ENCODE assay signal across 42 cellular contexts in the genomic region with DNA sequence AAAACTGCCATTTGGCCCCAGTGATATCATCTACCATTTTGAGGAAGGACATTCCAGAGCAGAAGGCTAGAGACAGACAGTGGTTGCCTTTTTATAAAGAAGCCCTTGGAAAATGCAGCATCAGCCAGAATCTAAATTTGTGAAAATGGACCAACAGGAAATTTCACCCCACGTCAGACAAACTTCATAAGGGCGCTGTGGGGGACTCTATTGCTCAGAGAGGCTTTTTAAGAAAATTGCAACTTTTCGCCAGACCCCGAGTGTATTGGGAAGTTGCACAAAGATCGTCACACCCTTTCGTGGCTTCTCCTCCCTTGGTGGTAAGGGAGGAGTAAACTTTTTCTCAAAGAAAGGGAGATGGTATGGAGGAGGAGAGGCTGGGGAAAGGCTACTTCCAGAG. TPM values are rescaled to one million over a fixed set of nuclear protein-coding genes. Genes with fewer than 3 reads are reported as not detected.
"Had no signal": no experiment of that assay in that cellular context is flagged by ENCODE, and none has a peak within 500 bp of the region (broad histone marks: within the 10 kb centered on the region; RNA-seq: fewer than 3 reads in every experiment).

No MANE protein-coding gene starts in this region.

- ATAC-seq: activated CD4-positive, alpha-beta T cell treated with anti-CD3 and anti-CD28 coated beads for 36 hours; activated CD4-positive, CD25-positive, alpha-beta regulatory T cell treated with anti-CD3 and anti-CD28 coated beads, Interleukin-2, amount 50 U/mL, for 24 hours; activated CD8-positive, alpha-beta memory T cell treated with anti-CD3 and anti-CD28 coated beads, Interleukin-2, amount 10 ng/mL, durations not matched to agents 7 days and 5 days; activated CD8-positive, alpha-beta T cell treated with anti-CD3 and anti-CD28 coated beads, Interleukin-2, amount 10 ng/mL, durations not matched to agents 7 days and 5 days; activated naive CD4-positive, alpha-beta T cell treated with anti-CD3 and anti-CD28 coated beads, Interleukin-2, amount 50 U/mL, for 72 hours; activated T-cell treated with anti-CD3 and anti-CD28 coated beads, Interleukin-2, amount 50 U/mL, for 4 hours; activated T-cell treated with anti-CD3 and anti-CD28 coated beads, Interleukin-2, amount 50 U/mL, for 72 hours; activated T-helper 17 cell treated with anti-CD3 and anti-CD28 coated beads, Interleukin-2, amount 50 U/mL, for 72 hours; WTC11 had no signal

- H3K4me3 Mint-ChIP-seq: activated CD4-positive, alpha-beta memory T cell treated with anti-CD3 and anti-CD28 coated beads, Interleukin-2, amount 10 ng/mL, durations not matched to agents 7 days and 5 days; activated CD4-positive, alpha-beta T cell treated with anti-CD3 and anti-CD28 coated beads for 36 hours; activated CD4-positive, alpha-beta T cell treated with anti-CD3 and anti-CD28 coated beads, Interleukin-2, amount 10 ng/mL, durations not matched to agents 7 days and 5 days; activated CD8-positive, alpha-beta memory T cell treated with anti-CD3 and anti-CD28 coated beads, Interleukin-2, amount 10 ng/mL, durations not matched to agents 7 days and 5 days; activated CD8-positive, alpha-beta T cell treated with anti-CD3 and anti-CD28 coated beads, Interleukin-2, amount 10 ng/mL, durations not matched to agents 7 days and 5 days; activated naive CD4-positive, alpha-beta T cell treated with anti-CD3 and anti-CD28 coated beads for 36 hours; activated naive CD8-positive, alpha-beta T cell treated with anti-CD3 and anti-CD28 coated beads for 36 hours; activated T-cell treated with anti-CD3 and anti-CD28 coated beads, Interleukin-2, amount 50 U/mL, for 4 hours; activated T-cell treated with anti-CD3 and anti-CD28 coated beads, Interleukin-2, amount 50 U/mL, for 72 hours; activated T-helper 1 cell treated with anti-CD3 and anti-CD28 coated beads, Interleukin-12 subunit alpha, Interleukin-12 subunit beta, Interleukin-2, Interleukin-4 antibody, amounts not matched to agents 30 ng/mL and 10 ng/mL and 1 ng/mL, durations not matched to agents 14 hours and 24 hours and 36 hours; activated T-helper 17 cell treated with anti-CD3 and anti-CD28 coated beads, Interleukin-2, amount 50 U/mL, for 72 hours; brain; central memory CD8-positive, alpha-beta T cell; T-helper 1 cell treated with Interleukin-12 subunit alpha and Interleukin-12 subunit beta and Interleukin-4 antibody, amounts not matched to agents 30 μg/mL and 1 μg/mL, for 36 hours; T-helper 2 cell treated with Interferon-gamma antibody and Interleukin-4, amounts not matched to agents 5 μg/mL and 100 μg/mL, for 36 hours; WTC11 had no signal

- H3K27ac Mint-ChIP-seq: activated CD4-positive, alpha-beta memory T cell treated with anti-CD3 and anti-CD28 coated beads, Interleukin-2, amount 10 ng/mL, durations not matched to agents 7 days and 5 days; activated CD4-positive, alpha-beta T cell treated with anti-CD3 and anti-CD28 coated beads for 36 hours; activated CD4-positive, alpha-beta T cell treated with anti-CD3 and anti-CD28 coated beads, Interleukin-2, amount 10 ng/mL, durations not matched to agents 7 days and 5 days; activated CD8-positive, alpha-beta memory T cell treated with anti-CD3 and anti-CD28 coated beads, Interleukin-2, amount 10 ng/mL, durations not matched to agents 7 days and 5 days; activated CD8-positive, alpha-beta T cell treated with anti-CD3 and anti-CD28 coated beads, Interleukin-2, amount 10 ng/mL, durations not matched to agents 7 days and 5 days; activated naive CD4-positive, alpha-beta T cell treated with anti-CD3 and anti-CD28 coated beads for 36 hours; activated naive CD4-positive, alpha-beta T cell treated with anti-CD3 and anti-CD28 coated beads, Interleukin-2, amount 50 U/mL, for 72 hours; activated naive CD8-positive, alpha-beta T cell treated with anti-CD3 and anti-CD28 coated beads for 36 hours; activated T-cell treated with anti-CD3 and anti-CD28 coated beads, Interleukin-2, amount 50 U/mL, for 72 hours; activated T-helper 1 cell treated with anti-CD3 and anti-CD28 coated beads, Interleukin-12 subunit alpha, Interleukin-12 subunit beta, Interleukin-2, Interleukin-4 antibody, amounts not matched to agents 30 ng/mL and 10 ng/mL and 1 ng/mL, durations not matched to agents 14 hours and 24 hours and 36 hours; activated T-helper 17 cell treated with anti-CD3 and anti-CD28 coated beads, Interleukin-2, amount 50 U/mL, for 72 hours; brain; T-helper 1 cell treated with Interleukin-12 subunit alpha and Interleukin-12 subunit beta and Interleukin-4 antibody, amounts not matched to agents 30 μg/mL and 1 μg/mL, for 36 hours; T-helper 2 cell treated with Interferon-gamma antibody and Interleukin-4, amounts not matched to agents 5 μg/mL and 100 μg/mL, for 36 hours; WTC11 had no signal

- H3K36me3 Mint-ChIP-seq: activated CD8-positive, alpha-beta memory T cell treated with anti-CD3 and anti-CD28 coated beads, Interleukin-2, amount 10 ng/mL, durations not matched to agents 7 days and 5 days; activated naive CD8-positive, alpha-beta T cell treated with anti-CD3 and anti-CD28 coated beads for 36 hours; brain; WTC11 had no signal

- H3K4me3 ChIP-seq: adrenal gland, ascending aorta, cardiac muscle cell, colonic mucosa had no signal

- H3K36me3 ChIP-seq: adrenal gland, ascending aorta, cardiac muscle cell, colonic mucosa, WERI-Rb-1 had no signal

- DNase-seq: activated CD4-positive, alpha-beta memory T cell treated with anti-CD3 and anti-CD28 coated beads, Interleukin-2, amount 10 ng/mL, durations not matched to agents 7 days and 5 days; activated CD4-positive, alpha-beta T cell treated with anti-CD3 and anti-CD28 coated beads for 1 hour; activated CD4-positive, alpha-beta T cell treated with anti-CD3 and anti-CD28 coated beads for 36 hours; activated CD4-positive, alpha-beta T cell treated with anti-CD3 and anti-CD28 coated beads for 48 hours; activated CD4-positive, alpha-beta T cell treated with anti-CD3 and anti-CD28 coated beads, Interleukin-2, amount 10 ng/mL, durations not matched to agents 7 days and 5 days; activated CD4-positive, alpha-beta T cell treated with anti-CD3 and anti-CD28 coated beads, Interleukin-2, amount 50 U/mL, for 48 hours; activated CD4-positive, CD25-positive, alpha-beta regulatory T cell; activated CD8-positive, alpha-beta memory T cell treated with anti-CD3 and anti-CD28 coated beads for 24 hours; activated CD8-positive, alpha-beta memory T cell treated with anti-CD3 and anti-CD28 coated beads, Interleukin-2, amount 10 ng/mL, durations not matched to agents 7 days and 5 days; activated CD8-positive, alpha-beta T cell treated with anti-CD3 and anti-CD28 coated beads, Interleukin-2, amount 10 ng/mL, durations not matched to agents 7 days and 5 days; activated effector memory CD4-positive, alpha-beta T cell treated with anti-CD3 and anti-CD28 coated beads, Interleukin-2, amount 50 U/mL, for 16 hours; activated gamma-delta T cell treated with Interleukin-2 at 50 U/mL for 16 hours; activated naive CD4-positive, alpha-beta T cell; activated naive CD4-positive, alpha-beta T cell treated with anti-CD3 and anti-CD28 coated beads for 36 hours; activated naive CD4-positive, alpha-beta T cell treated with anti-CD3 and anti-CD28 coated beads, Interleukin-2, amount 50 U/mL, for 16 hours; activated naive CD8-positive, alpha-beta T cell treated with anti-CD3 and anti-CD28 coated beads for 36 hours; activated T-cell treated with anti-CD3 and anti-CD28 coated beads for 4 hours; activated T-cell treated with anti-CD3 and anti-CD28 coated beads, Interleukin-2, amount 50 U/mL, for 1 hour; activated T-cell treated with anti-CD3 and anti-CD28 coated beads, Interleukin-2, amount 50 U/mL, for 4 hours; activated T-cell treated with anti-CD3 and anti-CD28 coated beads, Interleukin-2, amount 50 U/mL, for 72 hours; adrenal gland; amniotic stem cell; caudate nucleus; cerebellar nuclear complex; colonic mucosa; T-helper 1 cell; T-helper 2 cell; T-helper 9 cell; WERI-Rb-1 had no signal

- FAIRE-seq: bronchial epithelial cell had no signal

- H3K27ac ChIP-seq: adrenal gland, ascending aorta, cardiac muscle cell, colonic mucosa, WERI-Rb-1 had no signal

- H3K4me1 ChIP-seq: ascending aorta, colonic mucosa had no signal

- H3K9me3 ChIP-seq: adrenal gland, ascending aorta, colonic mucosa had no signal

- H3K9me3 Mint-ChIP-seq: activated CD4-positive, alpha-beta memory T cell treated with anti-CD3 and anti-CD28 coated beads, Interleukin-2, amount 10 ng/mL, durations not matched to agents 7 days and 5 days; activated CD4-positive, alpha-beta T cell treated with anti-CD3 and anti-CD28 coated beads, Interleukin-2, amount 10 ng/mL, durations not matched to agents 7 days and 5 days; activated naive CD4-positive, alpha-beta T cell treated with anti-CD3 and anti-CD28 coated beads for 36 hours; activated naive CD4-positive, alpha-beta T cell treated with anti-CD3 and anti-CD28 coated beads, Interleukin-2, amount 50 U/mL, for 72 hours; activated naive CD8-positive, alpha-beta T cell treated with anti-CD3 and anti-CD28 coated beads for 36 hours; activated T-cell treated with anti-CD3 and anti-CD28 coated beads, Interleukin-2, amount 50 U/mL, for 4 hours; activated T-cell treated with anti-CD3 and anti-CD28 coated beads, Interleukin-2, amount 50 U/mL, for 72 hours; activated T-helper 1 cell treated with anti-CD3 and anti-CD28 coated beads, Interleukin-12 subunit alpha, Interleukin-12 subunit beta, Interleukin-2, Interleukin-4 antibody, amounts not matched to agents 30 ng/mL and 10 ng/mL and 1 ng/mL, durations not matched to agents 14 hours and 24 hours and 36 hours; activated T-helper 17 cell treated with anti-CD3 and anti-CD28 coated beads, Interleukin-2, amount 50 U/mL, for 72 hours; central memory CD8-positive, alpha-beta T cell; T-helper 1 cell treated with Interleukin-12 subunit alpha and Interleukin-12 subunit beta and Interleukin-4 antibody, amounts not matched to agents 30 μg/mL and 1 μg/mL, for 36 hours; T-helper 2 cell treated with Interferon-gamma antibody and Interleukin-4, amounts not matched to agents 5 μg/mL and 100 μg/mL, for 36 hours; WTC11 had no signal

- H3K4me1 Mint-ChIP-seq: activated T-helper 17 cell treated with anti-CD3 and anti-CD28 coated beads, Interleukin-2, amount 50 U/mL, for 72 hours had no signal

RNA-seq across cellular contexts. Expression of gene ALX4, which starts 12.3 kb away (rescaled TPM):
- total RNA-seq: activated CD4-positive, alpha-beta memory T cell treated with anti-CD3 and anti-CD28 coated beads, Interleukin-2, amount 10 ng/mL, durations not matched to agents 7 days and 5 days; activated CD4-positive, alpha-beta T cell treated with anti-CD3 and anti-CD28 coated beads for 36 hours; activated CD4-positive, alpha-beta T cell treated with anti-CD3 and anti-CD28 coated beads, Interleukin-2, amount 10 ng/mL, durations not matched to agents 7 days and 5 days; activated CD8-positive, alpha-beta memory T cell treated with anti-CD3 and anti-CD28 coated beads, Interleukin-2, amount 10 ng/mL, durations not matched to agents 7 days and 5 days; activated CD8-positive, alpha-beta T cell treated with anti-CD3 and anti-CD28 coated beads, Interleukin-2, amount 10 ng/mL, durations not matched to agents 7 days and 5 days; activated naive CD4-positive, alpha-beta T cell treated with anti-CD3 and anti-CD28 coated beads for 36 hours; activated naive CD4-positive, alpha-beta T cell treated with anti-CD3 and anti-CD28 coated beads, Interleukin-2, amount 50 U/mL, for 72 hours; activated naive CD8-positive, alpha-beta T cell treated with anti-CD3 and anti-CD28 coated beads for 36 hours; activated T-cell treated with anti-CD3 and anti-CD28 coated beads, Interleukin-2, amount 50 U/mL, for 4 hours; activated T-cell treated with anti-CD3 and anti-CD28 coated beads, Interleukin-2, amount 50 U/mL, for 72 hours; activated T-helper 1 cell treated with anti-CD3 and anti-CD28 coated beads, Interleukin-12 subunit alpha, Interleukin-12 subunit beta, Interleukin-2, Interleukin-4 antibody, amounts not matched to agents 30 ng/mL and 10 ng/mL and 1 ng/mL, durations not matched to agents 14 hours and 24 hours and 36 hours; activated T-helper 17 cell treated with anti-CD3 and anti-CD28 coated beads, Interleukin-2, amount 50 U/mL, for 72 hours; adrenal gland; ascending aorta; chondrocyte; colonic mucosa; WTC11 had no signal
- polyA plus RNA-seq: cardiac muscle cell had no signal
